In genomic region chr12:132948146-132949066, GRCh38 we compare ENCODE assay signal across 28 cellular contexts. TPM values are rescaled to one million over a fixed set of nuclear protein-coding genes. Genes with fewer than 3 reads are reported as not detected.
DNase-seq lines count a peak whose midpoint lies in the region; TF ChIP-seq lines count a peak whose summit lies in the region.
"Had no signal": no experiment of that assay in that cellular context is flagged by ENCODE, and none has a peak within 500 bp of the region (broad histone marks: within the 10 kb centered on the region; RNA-seq: fewer than 3 reads in every experiment).

No MANE protein-coding gene starts in this region.

- WGBS in mesenchymal stem cell: 95% methylated on average over 29 of the region's 29 CpGs

- H3K36me3 ChIP-seq in adipocyte (ENCODE audit: control insufficient read depth, insufficient read depth, low read length, severe bottlenecking): peaks cover 77% of the 10 kb centered on the region
- peaks cover 70 to 92% of the 10 kb centered on the region in 2 experiments for H3K36me3 ChIP-seq in mesenchymal stem cell (ENCODE audit: control insufficient read depth in 1 of 2, insufficient read depth in 2 of 2, low read depth in 1 of 2, low read length in 2 of 2)
- H3K36me3 ChIP-seq in skeletal muscle tissue (ENCODE audit: control insufficient read depth in 3 of 3, insufficient read depth in 3 of 3, low read length in 3 of 3): peaks cover 56 to 82% (median 58%) of the 10 kb centered on the region in 3 donors

- H3K79me1 ChIP-seq in mesenchymal stem cell (replicated peaks; ENCODE audit: low read length, poor library complexity, severe bottlenecking): peaks cover 47% of the 10 kb centered on the region

- no peak overlapping the region for H3K18ac ChIP-seq in mesenchymal stem cell (ENCODE audit: low read depth in 1 of 2, low read length in 2 of 2)

- H3K27ac ChIP-seq in coronary artery (no peak overlapping the region), mesenchymal stem cell (ENCODE audit: low read length, poor library complexity, severe bottlenecking) (no peak overlapping the region), skeletal muscle tissue (ENCODE audit: low read depth, low read length) (no peak overlapping the region)
- H3K27ac ChIP-seq: A549, C4-2B, SJCRH30 had no signal

- H3K27me3 ChIP-seq in adipocyte (replicated peaks; ENCODE audit: control insufficient read depth, insufficient read depth, low read length): no peaks in the 10 kb centered on the region
- H3K27me3 ChIP-seq in mesenchymal stem cell (ENCODE audit: control insufficient read depth in 1 of 2, insufficient read depth in 1 of 2, low read length in 2 of 2): no peaks in the 10 kb centered on the region
- no peaks in the 10 kb centered on the region for H3K27me3 ChIP-seq in skeletal muscle tissue (ENCODE audit: control insufficient read depth in 3 of 3, insufficient read depth in 3 of 3, low read length in 3 of 3)
- H3K27me3 ChIP-seq: SJCRH30 had no signal

- no peak overlapping the region for H2AFZ ChIP-seq in mesenchymal stem cell (ENCODE audit: low read depth, low read length)

- no peak overlapping the region for H2BK12ac ChIP-seq in mesenchymal stem cell (ENCODE audit: low read length in 2 of 2)

- no peak overlapping the region for H3K9ac ChIP-seq in adipocyte (ENCODE audit: low read length)
- H3K9ac ChIP-seq in mesenchymal stem cell (ENCODE audit: low read length): no peak overlapping the region
- H3K9ac ChIP-seq in skeletal muscle tissue (ENCODE audit: low read depth in 1 of 3, low read length in 3 of 3): no peak overlapping the region

- no peak overlapping the region for H3K4me2 ChIP-seq in mesenchymal stem cell (ENCODE audit: low read length, poor library complexity, severe bottlenecking)
- H3K4me2 ChIP-seq: A549 had no signal

- DNase-seq in adipocyte (ENCODE audit: low read depth) (no peak), coronary artery (ENCODE audit: low spot score) (no peak), mesenchymal stem cell (no peak), AG08395 (ENCODE audit: low spot score) (no peak), AG08396 (ENCODE audit: low spot score) (no peak)
- DNase-seq in activated effector memory CD4-positive, alpha-beta T cell treated with anti-CD3 and anti-CD28 coated beads, Interleukin-2, amount 50 U/mL, for 16 hours: no peak
- DNase-seq: Caco-2; CD8-positive, alpha-beta T cell; DMS79; EL; GDM1; GOT3; HFFc6; NCI-H1105 treated with DMSO at 0.1 percent for 48 hours; NCI-H146; NCI-H1930; NCI-H2107; NCI-H524; NCI-H748 treated with DMSO at 0.1 percent for 48 hours; NK-92 treated with Interleukin-12 subunit alpha and Interleukin-12 subunit beta, amount 100 ng/mL, for 24 hours; PC-3; SJCRH30 had no signal

- no peak overlapping the region for H2AK5ac ChIP-seq in mesenchymal stem cell (ENCODE audit: low read length, severe bottlenecking)

- H2BK5ac ChIP-seq in mesenchymal stem cell (ENCODE audit: low read depth, low read length, poor library complexity, severe bottlenecking): no peak overlapping the region

- no peak overlapping the region for H2BK120ac ChIP-seq in mesenchymal stem cell (ENCODE audit: low read depth, low read length)

- H3K4me1 ChIP-seq in adipocyte (ENCODE audit: control insufficient read depth, insufficient read depth, low read length) (no peaks in the 10 kb centered on the region), mesenchymal stem cell (ENCODE audit: control insufficient read depth, insufficient read depth, low read depth, low read length) (no peaks in the 10 kb centered on the region), skeletal muscle tissue (ENCODE audit: control insufficient read depth in 3 of 3, insufficient read depth in 3 of 3, low read length in 3 of 3) (no peaks in the 10 kb centered on the region)
- H3K4me1 ChIP-seq: A549, Caco-2, HAP-1, SJCRH30 had no signal

- peak overlapping the region; percentile 49 for H3K4me3 ChIP-seq in adipocyte (ENCODE audit: low read length)
- H3K4me3 ChIP-seq in coronary artery: peak overlapping the region; percentile 17
- peak overlapping the region in 1 of 2 experiments; percentile 57 for H3K4me3 ChIP-seq in mesenchymal stem cell (ENCODE audit: insufficient read depth in 1 of 2, low read depth in 1 of 2, low read length in 2 of 2)
- peak overlapping the region in 2 of 3 donors; percentile 31 to 38 for H3K4me3 ChIP-seq in skeletal muscle tissue (ENCODE audit: low read length in 3 of 3)
- H3K4me3 ChIP-seq: A549, GM12878, HAP-1, K562, SJCRH30 had no signal

- no peak overlapping the region for H4K8ac ChIP-seq in mesenchymal stem cell (ENCODE audit: low read length)

- TF ChIP-seq CTCF in coronary artery (IDR thresholded peaks at IDR 0.05): no peak

- H3K14ac ChIP-seq in mesenchymal stem cell (ENCODE audit: low read length in 2 of 2): no peak overlapping the region

- H3K4ac ChIP-seq in mesenchymal stem cell (ENCODE audit: low read depth in 1 of 2, low read length in 2 of 2): no peak overlapping the region

- peak overlapping the region; percentile 20 for H4K91ac ChIP-seq in mesenchymal stem cell (ENCODE audit: low read length)

- peaks cover 97% of the 10 kb centered on the region for H3K9me3 ChIP-seq in adipocyte (ENCODE audit: control insufficient read depth, low read length)
- peaks cover 98% of the 10 kb centered on the region for H3K9me3 ChIP-seq in mesenchymal stem cell (ENCODE audit: control insufficient read depth, low read length)
- H3K9me3 ChIP-seq in skeletal muscle tissue (ENCODE audit: control insufficient read depth in 3 of 3, low read length in 3 of 3): peaks cover 49 to 59% (median 54%) of the 10 kb centered on the region in 3 donors

- H2BK15ac ChIP-seq in mesenchymal stem cell (ENCODE audit: low read depth, poor library complexity, severe bottlenecking): no peak overlapping the region

- no peak overlapping the region for H3K23ac ChIP-seq in mesenchymal stem cell (ENCODE audit: low read length in 2 of 2)

RNA-seq across cellular contexts. Expression of gene ZNF605, which starts 7.7 kb away (rescaled TPM):
- polyA plus RNA-seq in mesenchymal stem cell (2013, experiment 1 of 2): 5.0 TPM
- 6.1 TPM for polyA plus RNA-seq in mesenchymal stem cell (2013, experiment 2 of 2)
- 6.3 TPM for total RNA-seq in skeletal muscle tissue

RNA-seq across cellular contexts. Expression of gene ZNF26, which starts 37.8 kb away (rescaled TPM):
- polyA plus RNA-seq in mesenchymal stem cell (2013, experiment 1 of 2): 3.5 TPM
- polyA plus RNA-seq in mesenchymal stem cell (2013, experiment 2 of 2): 3.1 TPM
- 8.4 TPM for total RNA-seq in skeletal muscle tissue
